29 cellular contexts compared by ENCODE assay signal in genomic region chr1:14951766-14952165, GRCh38.
"Had no signal": no experiment of that assay in that cellular context is flagged by ENCODE, and none has a peak within 500 bp of the region (broad histone marks: within the 10 kb centered on the region; RNA-seq: fewer than 3 reads in every experiment).

No MANE protein-coding gene starts in this region.

- H3K4me1 ChIP-seq: psoas muscle, uterus had no signal

- H3K4me3 ChIP-seq: neural progenitor cell, ovary, psoas muscle, skin epidermis, smooth muscle cell, suprapubic skin, testis, tibial artery, transverse colon, upper lobe of right lung, uterus had no signal

- H2AFZ ChIP-seq: neural progenitor cell, parathyroid adenoma had no signal

- H3K4me1 Mint-ChIP-seq: naive thymus-derived CD4-positive, alpha-beta T cell; natural killer cell; stimulated activated memory B cell treated with anti-CD40 and anti-IgM and Interleukin-4, amounts not matched to agents 10 μg/mL and 1 μg/mL and 100 μg/mL, for 72 hours; stimulated activated naive CD8-positive, alpha-beta T cell treated with anti-CD3 and anti-CD28 coated beads, Interleukin-15, amount 100 ng/mL, for 72 hours had no signal

- H3K27ac ChIP-seq: neural progenitor cell, ovary, psoas muscle, suprapubic skin, testis, transverse colon, upper lobe of right lung, uterus had no signal

- H3K9me3 ChIP-seq: neutrophil, ovary, psoas muscle, suprapubic skin, testis, transverse colon, upper lobe of right lung, uterus had no signal

- H3K27me3 Mint-ChIP-seq: progenitor cell of endocrine pancreas; stimulated activated memory B cell treated with anti-CD40 and anti-IgM and Interleukin-4, amounts not matched to agents 10 μg/mL and 1 μg/mL and 100 μg/mL, for 72 hours; stimulated activated naive CD8-positive, alpha-beta T cell treated with anti-CD3 and anti-CD28 coated beads, Interleukin-15, amount 100 ng/mL, for 72 hours; type B pancreatic cell had no signal

- H3K27me3 ChIP-seq: neural progenitor cell, ovary, suprapubic skin, testis, tibial artery, transverse colon, upper lobe of right lung, uterus had no signal

- H3K79me2 ChIP-seq: parathyroid adenoma had no signal

- ATAC-seq: naive thymus-derived CD4-positive, alpha-beta T cell; natural killer cell; psoas muscle; right cardiac atrium; stimulated activated memory B cell treated with anti-CD40 and anti-IgM and Interleukin-4, amounts not matched to agents 10 μg/mL and 1 μg/mL and 100 μg/mL, for 72 hours; stimulated activated naive CD8-positive, alpha-beta T cell treated with anti-CD3 and anti-CD28 coated beads, Interleukin-15, amount 100 ng/mL, for 72 hours; stimulated activated naive CD8-positive, alpha-beta T cell treated with anti-CD3 and anti-CD28 coated beads, Interleukin-15, Interleukin-2, amounts not matched to agents 100 U/mL and 50 U/mL, for 24 hours; upper lobe of right lung had no signal

- H3K4me2 ChIP-seq: neural progenitor cell, smooth muscle cell had no signal

- H3K36me3 ChIP-seq: neural progenitor cell, neutrophil, ovary, suprapubic skin, tibial artery, transverse colon, upper lobe of right lung, uterus had no signal

- DNase-seq: naive thymus-derived CD4-positive, alpha-beta T cell; natural killer cell; nucleus accumbens; ovary; psoas muscle; right cardiac atrium; stimulated activated CD4-positive, alpha-beta T cell treated with anti-CD3 and anti-CD28 coated beads, Interleukin-15, amount 100 ng/mL, for 24 hours; stimulated activated CD4-positive, alpha-beta T cell treated with anti-CD3 and anti-CD28 coated beads, Interleukin-2, amount 100 ng/mL, for 24 hours; stimulated activated CD4-positive, alpha-beta T cell treated with anti-CD3 and anti-CD28 coated beads, Interleukin-2, amount 100 ng/mL, for 48 hours; stimulated activated CD4-positive, alpha-beta T cell treated with anti-CD3 and anti-CD28 coated beads, Interleukin-4, amount 100 ng/mL, for 24 hours; stimulated activated naive CD4-positive, alpha-beta T cell; stimulated activated naive CD8-positive, alpha-beta T cell treated with anti-CD3 and anti-CD28 coated beads, Interleukin-15, amount 100 ng/mL, for 72 hours; stimulated activated naive CD8-positive, alpha-beta T cell treated with anti-CD3 and anti-CD28 coated beads, Interleukin-15, Interleukin-2, amounts not matched to agents 100 U/mL and 50 U/mL, for 24 hours; substantia nigra; testis; tibial artery; transverse colon; upper lobe of right lung; uterus had no signal

- H3K36me3 Mint-ChIP-seq: naive thymus-derived CD4-positive, alpha-beta T cell; natural killer cell; neural progenitor cell; stimulated activated memory B cell treated with anti-CD40 and anti-IgM and Interleukin-4, amounts not matched to agents 10 μg/mL and 1 μg/mL and 100 μg/mL, for 72 hours had no signal

- H3K4me3 Mint-ChIP-seq: naive thymus-derived CD4-positive, alpha-beta T cell; natural killer cell; nephron; neural progenitor cell; stimulated activated memory B cell treated with anti-CD40 and anti-IgM and Interleukin-4, amounts not matched to agents 10 μg/mL and 1 μg/mL and 100 μg/mL, for 72 hours; stimulated activated naive CD8-positive, alpha-beta T cell treated with anti-CD3 and anti-CD28 coated beads, Interleukin-15, amount 100 ng/mL, for 72 hours; type B pancreatic cell had no signal

- H3K27ac Mint-ChIP-seq: naive thymus-derived CD4-positive, alpha-beta T cell; natural killer cell; neural progenitor cell; progenitor cell of endocrine pancreas; stimulated activated memory B cell treated with anti-CD40 and anti-IgM and Interleukin-4, amounts not matched to agents 10 μg/mL and 1 μg/mL and 100 μg/mL, for 72 hours; type B pancreatic cell had no signal

- H3K9ac ChIP-seq: neural progenitor cell, parathyroid adenoma had no signal

- H3K9me3 Mint-ChIP-seq: naive thymus-derived CD4-positive, alpha-beta T cell; natural killer cell; stimulated activated memory B cell treated with anti-CD40 and anti-IgM and Interleukin-4, amounts not matched to agents 10 μg/mL and 1 μg/mL and 100 μg/mL, for 72 hours; stimulated activated naive CD8-positive, alpha-beta T cell treated with anti-CD3 and anti-CD28 coated beads, Interleukin-15, amount 100 ng/mL, for 72 hours; type B pancreatic cell had no signal
